Comparison of ENCODE assay signal across 10 cellular contexts in genomic region chr3:195060217-195060481, GRCh38.
"Had no signal": no experiment of that assay in that cellular context is flagged by ENCODE, and none has a peak within 500 bp of the region (broad histone marks: within the 10 kb centered on the region; RNA-seq: fewer than 3 reads in every experiment).

No MANE protein-coding gene starts in this region.

- ATAC-seq: HCT116, K562 had no signal

- H2AFZ ChIP-seq: GM23248 had no signal

- H3K27ac ChIP-seq: GM23248, HL-60 had no signal

- DNase-seq: GM23248, GOT3, HFFc6, IMR-90, KG1 had no signal

- FAIRE-seq: H54, K562 had no signal

- H3K36me3 ChIP-seq: HAP-1 had no signal

- H3K4me1 ChIP-seq: HAP-1 had no signal

- H3K4me3 ChIP-seq: GM23248, HAP-1, K562 had no signal

- H3K9me3 ChIP-seq: HAP-1 had no signal

- H3K9ac ChIP-seq: GM23248 had no signal
